7 cellular contexts compared by ENCODE assay signal in genomic region chr5:95959964-95960801, GRCh38. TPM values are rescaled to one million over a fixed set of nuclear protein-coding genes. Genes with fewer than 3 reads are reported as not detected.
A peak's percentile ranks its signal among the peaks of the same experiment; 100 is the strongest.
DNase-seq lines count a peak whose midpoint lies in the region; ATAC-seq, FAIRE-seq and TF ChIP-seq lines count a peak whose summit lies in the region.

No MANE protein-coding gene starts in this region.

- no peaks in the 10 kb centered on the region for H3K36me3 Mint-ChIP-seq in stimulated activated memory B cell treated with anti-CD40 and anti-IgM and Interleukin-4, amounts not matched to agents 10 μg/mL and 1 μg/mL and 100 μg/mL, for 72 hours

- peak overlapping the region; percentile 99 for H3K4me3 Mint-ChIP-seq in stimulated activated memory B cell treated with anti-CD40 and anti-IgM and Interleukin-4, amounts not matched to agents 10 μg/mL and 1 μg/mL and 100 μg/mL, for 72 hours

- peak overlapping the region; percentile 96 for H3K27ac Mint-ChIP-seq in stimulated activated memory B cell treated with anti-CD40 and anti-IgM and Interleukin-4, amounts not matched to agents 10 μg/mL and 1 μg/mL and 100 μg/mL, for 72 hours

- no peaks in the 10 kb centered on the region for H3K9me3 Mint-ChIP-seq in stimulated activated memory B cell treated with anti-CD40 and anti-IgM and Interleukin-4, amounts not matched to agents 10 μg/mL and 1 μg/mL and 100 μg/mL, for 72 hours

- peak; percentile 16 for DNase-seq in NCI-H526 treated with DMSO at 0.1 percent for 48 hours (lab: John Stamatoyannopoulos, UW)
- DNase-seq in bronchial epithelial cell (ENCODE audit: low read depth): no peak
- no peak for DNase-seq in kidney epithelial cell (ENCODE audit: low read depth)
- no peak for DNase-seq in GOT3 (lab: John Stamatoyannopoulos, UW)

- H3K36me3 ChIP-seq in bronchial epithelial cell (ENCODE audit: control insufficient read depth, insufficient read depth, low read length): peaks cover 4% of the 10 kb centered on the region
- no peaks in the 10 kb centered on the region for H3K36me3 ChIP-seq in kidney epithelial cell (ENCODE audit: control insufficient read depth, insufficient read depth, low read length)

- peaks cover 39% of the 10 kb centered on the region for H3K4me1 Mint-ChIP-seq in stimulated activated memory B cell treated with anti-CD40 and anti-IgM and Interleukin-4, amounts not matched to agents 10 μg/mL and 1 μg/mL and 100 μg/mL, for 72 hours

- TF ChIP-seq CTCF in bronchial epithelial cell (IDR thresholded peaks at IDR 0.05; ENCODE audit: insufficient read depth, low read length, severe bottlenecking) (no peak), kidney epithelial cell (IDR thresholded peaks at IDR 0.05; ENCODE audit: insufficient read depth, low read length, poor library complexity, severe bottlenecking) (peak; percentile 19)

- H3K4me3 ChIP-seq in GM08714 (ENCODE audit: low read length): peak overlapping the region; percentile 98
- H3K4me3 ChIP-seq in bronchial epithelial cell (ENCODE audit: low read depth, low read length): peak overlapping the region; percentile 99
- H3K4me3 ChIP-seq in kidney epithelial cell (ENCODE audit: low read depth, low read length): peak overlapping the region; percentile 93

- FAIRE-seq in bronchial epithelial cell (lab: Jason Lieb, UNC): no peak

- H3K27me3 ChIP-seq in bronchial epithelial cell (ENCODE audit: control insufficient read depth, insufficient read depth, low read length) (no peaks in the 10 kb centered on the region), kidney epithelial cell (ENCODE audit: control insufficient read depth, insufficient read depth, low read length) (no peaks in the 10 kb centered on the region)

- ATAC-seq in stimulated activated memory B cell treated with anti-CD40 and anti-IgM and Interleukin-4, amounts not matched to agents 10 μg/mL and 1 μg/mL and 100 μg/mL, for 72 hours: no peak
- no peak for ATAC-seq in GM21576 (IDR thresholded peaks at IDR 0.05; ENCODE audit: unreplicated experiment)

- no peaks in the 10 kb centered on the region for H3K27me3 Mint-ChIP-seq in stimulated activated memory B cell treated with anti-CD40 and anti-IgM and Interleukin-4, amounts not matched to agents 10 μg/mL and 1 μg/mL and 100 μg/mL, for 72 hours

RNA-seq across cellular contexts. Expression of gene ELL2, which starts 1.5 kb away (rescaled TPM):
- total RNA-seq in bronchial epithelial cell (76.3 and 146 TPM in 2 replicates), kidney epithelial cell (11.2 and 14.1 TPM in 2 replicates)
